In genomic region chr2:171921970-171922229, GRCh38 we compare ENCODE assay signal across 8 cellular contexts. TPM values are rescaled to one million over a fixed set of nuclear protein-coding genes. Genes with fewer than 3 reads are reported as not detected.
DNase-seq lines count a peak whose midpoint lies in the region; ATAC-seq, FAIRE-seq and TF ChIP-seq lines count a peak whose summit lies in the region.

No MANE protein-coding gene starts in this region.

- H3K36me3 ChIP-seq in bronchial epithelial cell (ENCODE audit: control insufficient read depth, insufficient read depth, low read length): peaks cover 3% of the 10 kb centered on the region

- no peak for TF ChIP-seq CTCF in AG09309 (IDR thresholded peaks at IDR 0.05; ENCODE audit: control insufficient read depth, insufficient read depth, low read depth, low read length, missing control alignments)
- no peak for TF ChIP-seq CTCF in bronchial epithelial cell (IDR thresholded peaks at IDR 0.05; ENCODE audit: insufficient read depth, low read length, severe bottlenecking)

- peak; percentile 17 for ATAC-seq in HG03196 (IDR thresholded peaks at IDR 0.05; ENCODE audit: unreplicated experiment)
- ATAC-seq in naive B cell (ENCODE audit: low read depth in 2 of 2): peak; percentile 11 to 13
- ATAC-seq in HG02840 (IDR thresholded peaks at IDR 0.05; ENCODE audit: low FRiP score, unreplicated experiment): no peak

- no peaks in the 10 kb centered on the region for H3K27me3 ChIP-seq in bronchial epithelial cell (ENCODE audit: control insufficient read depth, insufficient read depth, low read length)

- in situ Hi-C loops in KBM-7 (cut with MboI; ENCODE audit: low pct_unique_long_range_greater_than_20kb, low sequenced_read_pairs): no loop called here

- H3K4me3 ChIP-seq in AG09309 (ENCODE audit: control insufficient read depth, low read depth, low read length) (peak overlapping the region; percentile 87), bronchial epithelial cell (ENCODE audit: low read depth, low read length) (peak overlapping the region; percentile 72)

- no peaks in the 10 kb centered on the region for H3K9me3 Mint-ChIP-seq in naive B cell

- DNase-seq in AG09309 (ENCODE audit: low read depth): no peak
- no peak for DNase-seq in bronchial epithelial cell (ENCODE audit: low read depth)
- no peak for DNase-seq in naive B cell
- no peak for DNase-seq in KBM-7
- DNase-seq in NCI-H1092 treated with DMSO at 0.1 percent for 48 hours (lab: John Stamatoyannopoulos, UW): no peak
- no peak for DNase-seq in NCI-H748 (lab: John Stamatoyannopoulos, UW; ENCODE audit: unreplicated experiment)

- FAIRE-seq in bronchial epithelial cell (lab: Jason Lieb, UNC): no peak

- peak overlapping the region; percentile 93 to 100 (median 96) for H3K4me3 Mint-ChIP-seq in naive B cell

- peak overlapping the region; percentile 95 to 100 (median 99) for H3K27ac Mint-ChIP-seq in naive B cell

- H3K36me3 Mint-ChIP-seq in naive B cell: peaks cover 0 to 4% of the 10 kb centered on the region in 2 donors

- no peaks in the 10 kb centered on the region for H3K27me3 Mint-ChIP-seq in naive B cell

- peaks cover 12 to 34% (median 33%) of the 10 kb centered on the region in 3 donors for H3K4me1 Mint-ChIP-seq in naive B cell

RNA-seq across cellular contexts. Expression of gene HAT1, which starts 0.4 kb away (rescaled TPM):
- 25.8 and 30.0 TPM in 2 replicates for total RNA-seq in bronchial epithelial cell
- 100 to 1,000 TPM in 1 of 6 donors, 10 to 100 TPM in 5; 68.9 to 128 (median 75.4) TPM for polyA plus RNA-seq in naive B cell (ENCODE audit: low read depth in 6 of 6)

RNA-seq across cellular contexts. Expression of gene SLC25A12, which starts 27.9 kb away (rescaled TPM):
- 7.2 and 9.5 TPM in 2 replicates for total RNA-seq in bronchial epithelial cell
- 10 to 100 TPM in 3 of 6 donors, 1 to 10 TPM in 3; 2.2 to 12.7 (median 10.0) TPM for polyA plus RNA-seq in naive B cell (ENCODE audit: low read depth in 6 of 6)
